28 cellular contexts compared by ENCODE assay signal in genomic region chr20:24002896-24003295, GRCh38. TPM values are rescaled to one million over a fixed set of nuclear protein-coding genes. Genes with fewer than 3 reads are reported as not detected.
"Had no signal": no experiment of that assay in that cellular context is flagged by ENCODE, and none has a peak within 500 bp of the region (broad histone marks: within the 10 kb centered on the region; RNA-seq: fewer than 3 reads in every experiment).

No MANE protein-coding gene starts in this region.

- H3K36me3 Mint-ChIP-seq: activated CD4-positive, alpha-beta memory T cell treated with anti-CD3 and anti-CD28 coated beads for 36 hours; activated naive CD8-positive, alpha-beta T cell treated with anti-CD3 and anti-CD28 coated beads, Interleukin-2, amount 10 ng/mL, durations not matched to agents 7 days and 5 days had no signal

- H3K36me3 ChIP-seq: adrenal gland, breast epithelium, Peyer's patch, SJCRH30 had no signal

- H3K27me3 Mint-ChIP-seq: activated CD4-positive, alpha-beta memory T cell treated with anti-CD3 and anti-CD28 coated beads for 36 hours had no signal

- H3K27ac Mint-ChIP-seq: activated CD4-positive, alpha-beta memory T cell treated with anti-CD3 and anti-CD28 coated beads for 36 hours; activated CD4-positive, alpha-beta T cell treated with anti-CD3 and anti-CD28 coated beads, Interleukin-2, amount 10 ng/mL, durations not matched to agents 7 days and 5 days; activated naive CD4-positive, alpha-beta T cell treated with anti-CD3 and anti-CD28 coated beads for 36 hours; activated naive CD8-positive, alpha-beta T cell treated with anti-CD3 and anti-CD28 coated beads, Interleukin-2, amount 10 ng/mL, durations not matched to agents 7 days and 5 days; activated T-helper 17 cell treated with anti-CD3 and anti-CD28 coated beads, Interleukin-2, amount 50 U/mL, for 72 hours had no signal

- DNase-seq: activated CD4-positive, alpha-beta memory T cell treated with anti-CD3 and anti-CD28 coated beads for 36 hours; activated CD4-positive, alpha-beta T cell treated with anti-CD3 and anti-CD28 coated beads, Interleukin-2, amount 10 ng/mL, durations not matched to agents 7 days and 5 days; activated CD4-positive, CD25-positive, alpha-beta regulatory T cell; activated CD8-positive, alpha-beta memory T cell treated with anti-CD3 and anti-CD28 coated beads for 24 hours; activated gamma-delta T cell; activated naive CD4-positive, alpha-beta T cell treated with anti-CD3 and anti-CD28 coated beads for 36 hours; activated naive CD8-positive, alpha-beta T cell treated with anti-CD3 and anti-CD28 coated beads, Interleukin-2, amount 10 ng/mL, durations not matched to agents 7 days and 5 days; activated T-cell treated with anti-CD3 and anti-CD28 coated beads, Interleukin-2, amount 50 U/mL, for 48 hours; adrenal gland; aorta; Kasumi-1; NCI-H1048; NCI-H146; NCI-H187 treated with DMSO at 0.1 percent for 48 hours; NCI-H2081 treated with DMSO at 0.1 percent for 48 hours; NCI-H446; NCI-H524; Peyer's patch; Right ventricle myocardium superior; SJCRH30; SK-N-SH; T-helper 1 cell had no signal

- H3K4me3 Mint-ChIP-seq: activated CD4-positive, alpha-beta memory T cell treated with anti-CD3 and anti-CD28 coated beads for 36 hours; activated CD4-positive, alpha-beta T cell treated with anti-CD3 and anti-CD28 coated beads, Interleukin-2, amount 10 ng/mL, durations not matched to agents 7 days and 5 days; activated naive CD4-positive, alpha-beta T cell treated with anti-CD3 and anti-CD28 coated beads for 36 hours; activated naive CD8-positive, alpha-beta T cell treated with anti-CD3 and anti-CD28 coated beads, Interleukin-2, amount 10 ng/mL, durations not matched to agents 7 days and 5 days; activated T-helper 17 cell treated with anti-CD3 and anti-CD28 coated beads, Interleukin-2, amount 50 U/mL, for 72 hours; central memory CD8-positive, alpha-beta T cell had no signal

- H3K27ac ChIP-seq: adrenal gland, breast epithelium, Peyer's patch, RWPE1, SJCRH30, VCaP had no signal

- H3K9me3 Mint-ChIP-seq: activated CD4-positive, alpha-beta memory T cell treated with anti-CD3 and anti-CD28 coated beads for 36 hours; activated CD4-positive, alpha-beta T cell treated with anti-CD3 and anti-CD28 coated beads, Interleukin-2, amount 10 ng/mL, durations not matched to agents 7 days and 5 days; activated naive CD4-positive, alpha-beta T cell treated with anti-CD3 and anti-CD28 coated beads for 36 hours; activated naive CD8-positive, alpha-beta T cell treated with anti-CD3 and anti-CD28 coated beads, Interleukin-2, amount 10 ng/mL, durations not matched to agents 7 days and 5 days; activated T-helper 17 cell treated with anti-CD3 and anti-CD28 coated beads, Interleukin-2, amount 50 U/mL, for 72 hours; central memory CD8-positive, alpha-beta T cell had no signal

- H3K4me3 ChIP-seq: adrenal gland, breast epithelium, Peyer's patch, SJCRH30 had no signal

- H3K9ac ChIP-seq: SK-N-SH had no signal

- H3K27me3 ChIP-seq: Peyer's patch had no signal

- H3K9me3 ChIP-seq: adrenal gland, breast epithelium, Peyer's patch, SJCRH30, SK-N-SH had no signal

- H3K4me1 Mint-ChIP-seq: activated CD4-positive, alpha-beta T cell treated with anti-CD3 and anti-CD28 coated beads, Interleukin-2, amount 10 ng/mL, durations not matched to agents 7 days and 5 days; activated naive CD8-positive, alpha-beta T cell treated with anti-CD3 and anti-CD28 coated beads, Interleukin-2, amount 10 ng/mL, durations not matched to agents 7 days and 5 days; activated T-helper 17 cell treated with anti-CD3 and anti-CD28 coated beads, Interleukin-2, amount 50 U/mL, for 72 hours; central memory CD8-positive, alpha-beta T cell had no signal

- H3K4me2 ChIP-seq: SK-N-SH had no signal

- H3K4me1 ChIP-seq: adrenal gland, breast epithelium, Peyer's patch, SJCRH30 had no signal

- ATAC-seq: activated T-helper 17 cell treated with anti-CD3 and anti-CD28 coated beads, Interleukin-2, amount 50 U/mL, for 72 hours had no signal

RNA-seq across cellular contexts. Expression of gene GGTLC1, which starts 14.3 kb away (rescaled TPM):
- total RNA-seq: activated CD4-positive, alpha-beta memory T cell treated with anti-CD3 and anti-CD28 coated beads for 36 hours; activated CD4-positive, alpha-beta T cell treated with anti-CD3 and anti-CD28 coated beads, Interleukin-2, amount 10 ng/mL, durations not matched to agents 7 days and 5 days; activated naive CD4-positive, alpha-beta T cell treated with anti-CD3 and anti-CD28 coated beads for 36 hours; activated naive CD8-positive, alpha-beta T cell treated with anti-CD3 and anti-CD28 coated beads, Interleukin-2, amount 10 ng/mL, durations not matched to agents 7 days and 5 days; activated T-helper 17 cell treated with anti-CD3 and anti-CD28 coated beads, Interleukin-2, amount 50 U/mL, for 72 hours; aorta; breast epithelium; Peyer's patch; Right ventricle myocardium superior; SJCRH30; T-helper 2 cell treated with Interferon-gamma antibody and Interleukin-4, amounts not matched to agents 100 ng/mL and 5 ng/mL, for 36 hours had no signal
- polyA plus RNA-seq: adrenal gland, aorta, SK-N-SH had no signal
